Comparison of ENCODE assay signal across 9 cellular contexts in genomic region chr1:150257624-150258274, GRCh38. TPM values are rescaled to one million over a fixed set of nuclear protein-coding genes. Genes with fewer than 3 reads are reported as not detected.
DNase-seq lines count a peak whose midpoint lies in the region; FAIRE-seq and TF ChIP-seq lines count a peak whose summit lies in the region.
"Had no signal": no experiment of that assay in that cellular context is flagged by ENCODE, and none has a peak within 500 bp of the region (broad histone marks: within the 10 kb centered on the region; RNA-seq: fewer than 3 reads in every experiment).

TSS of gene CA14 (plus strand) at chr1:150257774. CDS start at chr1:150258129, 355 bp downstream.

- no peak for FAIRE-seq in H54 (lab: Jason Lieb, UNC)

- H3K27me3 Mint-ChIP-seq in nephron (ENCODE audit: low read depth), result no peaks in the 10 kb centered on the region

- in situ Hi-C loops in KBM-7 (cut with MboI; ENCODE audit: low pct_unique_long_range_greater_than_20kb, low sequenced_read_pairs), result no loop called here

- H3K79me2 ChIP-seq in ACC112 (ENCODE audit: control insufficient read depth, insufficient read depth, low read length, unreplicated experiment), result no peaks in the 10 kb centered on the region

- no peaks in the 10 kb centered on the region for H3K36me3 ChIP-seq in ACC112 (ENCODE audit: insufficient read depth, low read length)
- H3K36me3 ChIP-seq: lower lobe of right lung had no signal

- TF ChIP-seq POLR2A in H54 (IDR thresholded peaks at IDR 0.05; ENCODE audit: low read depth, low read length), result no peak

- H2AFZ ChIP-seq in ACC112 (ENCODE audit: low read length, unreplicated experiment), result no peak within 1 kb of the TSS

- peak within 1 kb of the TSS; percentile 85 to 92 (median 92) for H3K27ac Mint-ChIP-seq in nephron

- H3K27ac ChIP-seq in ACC112 (ENCODE audit: low read depth, low read length), result no peak within 1 kb of the TSS

- no peaks in the 10 kb centered on the region for H3K36me3 Mint-ChIP-seq in nephron (ENCODE audit: low read depth)

- no peak for TF ChIP-seq CTCF in fibroblast of villous mesenchyme (IDR thresholded peaks at IDR 0.05; ENCODE audit: insufficient read depth, low read depth, low read length)
- TF ChIP-seq CTCF in nephron (IDR thresholded peaks at IDR 0.05; ENCODE audit: unreplicated experiment in 3 of 3), result no peak

- H3K9me3 Mint-ChIP-seq in nephron, result no peaks in the 10 kb centered on the region

- peaks cover 7% of the 10 kb centered on the region; the same call in 1 of the 2 replicates for H3K27me3 ChIP-seq in ACC112 (ENCODE audit: insufficient read depth, low read length)

- peak; percentile 25 for DNase-seq in RPMI8226
- DNase-seq in fibroblast of villous mesenchyme (ENCODE audit: low read depth), result peak; percentile 20
- no peak for DNase-seq in NCI-H1436 treated with DMSO at 0.1 percent for 48 hours (lab: John Stamatoyannopoulos, UW)
- DNase-seq in H54 (ENCODE audit: insufficient read length, low spot score), result no peak
- DNase-seq in NCI-H2196 (lab: John Stamatoyannopoulos, UW; ENCODE audit: unreplicated experiment), result no peak
- DNase-seq in KBM-7, result no peak
- DNase-seq: lower lobe of right lung had no signal

- H3K4me1 ChIP-seq in ACC112 (ENCODE audit: control insufficient read depth, insufficient read depth, low read length, unreplicated experiment), result peaks cover 8% of the 10 kb centered on the region

- H3K4me3 ChIP-seq in ACC112 (ENCODE audit: low read depth, low read length) (peak within 1 kb of the TSS; percentile 8; the same call in 1 of the 2 replicates), fibroblast of villous mesenchyme (ENCODE audit: low read depth, low read length) (no peak within 1 kb of the TSS)

- peaks cover 58% of the 10 kb centered on the region for H3K4me1 Mint-ChIP-seq in nephron

- peak within 1 kb of the TSS; percentile 79 to 87 (median 83) for H3K4me3 Mint-ChIP-seq in nephron

RNA-seq across cellular contexts. Expression of gene CA14, which starts in this region (rescaled TPM):
- total RNA-seq in fibroblast of villous mesenchyme, result not detected in 2 replicates

Comparison
In these comparisons a context has a peak if more than half of its experiments do, and no peak if none do; other contexts are left out.
1. Peak in DNase-seq in fibroblast of villous mesenchyme; RNA of the gene not detected or under 1 TPM.